ENCODE assay signal across 8 cellular contexts in the genomic region with DNA sequence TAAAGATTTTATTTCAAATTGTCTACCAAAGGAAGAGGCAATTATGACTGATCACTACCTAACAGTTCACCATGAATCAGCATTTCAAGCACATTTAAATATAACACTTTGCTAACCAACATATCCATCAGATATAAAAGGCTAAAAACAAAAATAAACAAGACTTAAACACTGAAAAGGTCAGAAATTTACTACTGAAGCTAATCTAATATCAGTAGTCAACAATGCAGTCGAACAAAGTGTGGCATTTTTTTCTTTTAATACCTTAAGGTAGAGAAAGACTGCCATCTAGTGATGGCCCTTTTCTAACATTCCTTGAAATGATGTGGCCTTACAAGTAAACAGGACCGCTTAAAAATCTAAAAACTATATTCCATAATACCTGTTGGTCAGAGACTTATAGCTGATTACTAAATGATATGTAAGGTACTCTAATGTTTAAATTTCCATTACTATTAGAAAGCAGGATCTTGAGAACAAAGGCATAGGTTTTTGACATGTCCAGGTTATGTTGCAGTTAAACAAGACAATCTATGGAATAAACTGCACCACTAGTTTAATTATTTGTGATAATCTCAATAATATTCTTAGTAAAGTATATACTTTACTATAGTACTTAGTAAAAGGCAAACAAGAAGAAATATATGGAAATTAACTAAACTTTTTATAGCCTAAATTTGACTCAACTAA.
A peak's percentile ranks its signal among the peaks of the same experiment; 100 is the strongest.
DNase-seq lines count a peak whose midpoint lies in the region; ATAC-seq and TF ChIP-seq lines count a peak whose summit lies in the region.

No MANE protein-coding gene starts in this region.

- DNase-seq in CMK (ENCODE audit: low read depth) (peak; percentile 18), HL-60 (ENCODE audit: low read depth in 1 of 2, low spot score in 1 of 2) (peak in 1 of 2 experiments; percentile 13), NCI-H774 (lab: John Stamatoyannopoulos, UW) (peak; percentile 67), cerebellar cortex (ENCODE audit: low spot score) (peak; percentile 85), right lobe of liver (no peak), COLO668 (lab: John Stamatoyannopoulos, UW; ENCODE audit: unreplicated experiment) (no peak)
- DNase-seq in stimulated activated naive CD8-positive, alpha-beta T cell treated with anti-CD3 and anti-CD28 coated beads, Interleukin-15, Interleukin-2, amounts not matched to agents 100 U/mL and 50 U/mL, for 24 hours = no peak

- no peak overlapping the region for H3K27ac ChIP-seq in HL-60 (replicated peaks)
- no peak overlapping the region for H3K27ac ChIP-seq in right lobe of liver

- peak; percentile 28 for TF ChIP-seq CTCF in HL-60 (IDR thresholded peaks at IDR 0.05; ENCODE audit: insufficient read depth, low read length)
- TF ChIP-seq CTCF in right lobe of liver (IDR thresholded peaks at IDR 0.05) = peak; percentile 66 to 79 (median 72)

- TF ChIP-seq POLR2A in right lobe of liver (IDR thresholded peaks at IDR 0.05) = no peak

- intact Hi-C loops in right lobe of liver (cut with DNase I) = no loop called here

- no peaks in the 10 kb centered on the region for H3K36me3 ChIP-seq in right lobe of liver

- H3K9me3 ChIP-seq in right lobe of liver = no peaks in the 10 kb centered on the region

- ATAC-seq in right lobe of liver (peak; percentile 77 to 92 (median 84)), GM21360 (IDR thresholded peaks at IDR 0.05; ENCODE audit: unreplicated experiment) (no peak)
- ATAC-seq in stimulated activated naive CD8-positive, alpha-beta T cell treated with anti-CD3 and anti-CD28 coated beads, Interleukin-15, Interleukin-2, amounts not matched to agents 100 U/mL and 50 U/mL, for 24 hours = no peak

- 19% methylated on average over 2 of the region's 2 CpGs for WGBS in right lobe of liver (ENCODE audit: insufficient coverage, low coverage, low lambda C conversion rate, missing lambda C conversion rate)

- no peak overlapping the region for H3K4me3 ChIP-seq in HL-60 (replicated peaks; ENCODE audit: insufficient read depth, low read length)
- H3K4me3 ChIP-seq in right lobe of liver = no peak overlapping the region

- H3K27me3 ChIP-seq in HL-60 (ENCODE audit: insufficient read depth, poor library complexity, severe bottlenecking) (no peaks in the 10 kb centered on the region), right lobe of liver (no peaks in the 10 kb centered on the region)

- H3K4me1 ChIP-seq in right lobe of liver = peaks cover 0 to 6% (median 0%) of the 10 kb centered on the region in 4 donors

Comparison
In these comparisons a context has a peak if more than half of its experiments do, and no peak if none do; other contexts are left out.
1. DNase-seq: peak in CMK (single experiment), NCI-H774 (single experiment) and cerebellar cortex (single experiment); none in right lobe of liver (0 of 3), stimulated activated naive CD8-positive, alpha-beta T cell treated with anti-CD3 and anti-CD28 coated beads, Interleukin-15, Interleukin-2, amounts not matched to agents 100 U/mL and 50 U/mL, for 24 hours (single experiment) and COLO668 (single experiment).
2. ATAC-seq: peak in right lobe of liver (4 of 4); none in stimulated activated naive CD8-positive, alpha-beta T cell treated with anti-CD3 and anti-CD28 coated beads, Interleukin-15, Interleukin-2, amounts not matched to agents 100 U/mL and 50 U/mL, for 24 hours (single experiment) and GM21360 (single experiment).